11 cellular contexts compared by ENCODE assay signal in genomic region chr11:119684361-119685072, GRCh38. TPM values are rescaled to one million over a fixed set of nuclear protein-coding genes. Genes with fewer than 3 reads are reported as not detected.
DNase-seq lines count a peak whose midpoint lies in the region; ATAC-seq and TF ChIP-seq lines count a peak whose summit lies in the region.
"Had no signal": no experiment of that assay in that cellular context is flagged by ENCODE, and none has a peak within 500 bp of the region (broad histone marks: within the 10 kb centered on the region; RNA-seq: fewer than 3 reads in every experiment).

No MANE protein-coding gene starts in this region.

- no peaks in the 10 kb centered on the region for H3K9me2 ChIP-seq in GM23338 (ENCODE audit: insufficient read depth)

- peaks cover 58% of the 10 kb centered on the region for H3K4me1 Mint-ChIP-seq in GM23338

- DNase-seq in GM23338 (ENCODE audit: low spot score) (no peak), esophagus squamous epithelium (lab: John Stamatoyannopoulos, UW) (no peak), pulmonary artery endothelial cell (ENCODE audit: low read depth, low spot score) (peak; percentile 24), inferior parietal cortex (ENCODE audit: extremely low spot score) (no peak), SIG-M5 treated with dmso at 0.1 percent for 504 hours (lab: John Stamatoyannopoulos, UW; ENCODE audit: unreplicated experiment) (no peak), GM13976 (ENCODE audit: low spot score) (no peak)
- DNase-seq: midbrain, NCI-H446 treated with DMSO at 0.1 percent for 48 hours had no signal

- no peak overlapping the region for H3K27ac Mint-ChIP-seq in GM23338
- H3K27ac Mint-ChIP-seq: activated T-helper 2 cell treated with anti-CD3 and anti-CD28 coated beads, Interferon-gamma antibody, Interleukin-2, Interleukin-4, amounts not matched to agents 10 μg/mL and 5 μg/mL and 100 μg/mL, durations not matched to agents 14 hours and 24 hours and 36 hours had no signal

- H3K4me3 Mint-ChIP-seq in GM23338, result no peak overlapping the region

- H3K79me2 ChIP-seq in GM23338 (replicated peaks; ENCODE audit: insufficient read depth), result peaks cover 62% of the 10 kb centered on the region

- H3K27ac ChIP-seq in GM23338 (ENCODE audit: low read depth) (no peak overlapping the region), esophagus squamous epithelium (peak overlapping the region; percentile 89 to 98 (median 94))

- intact Hi-C loops in esophagus squamous epithelium (cut with DNase I), result loop anchor here (5.0 kb wide), 1 partner anchor 43 kb away; the partner anchor contains the start of gene NECTIN1

- H3K27me3 Mint-ChIP-seq in GM23338 (ENCODE audit: insufficient read depth, low read depth, poor library complexity), result peaks cover 31% of the 10 kb centered on the region

- peaks cover 10% of the 10 kb centered on the region for H3K36me3 Mint-ChIP-seq in GM23338 (ENCODE audit: low read depth)

- H3K4me1 ChIP-seq in GM23338 (ENCODE audit: insufficient read depth), result peaks cover 33% of the 10 kb centered on the region
- H3K4me1 ChIP-seq in esophagus squamous epithelium, result peaks cover 76 to 100% (median 86%) of the 10 kb centered on the region in 3 donors

- peak; percentile 15 for ATAC-seq in GM23338
- ATAC-seq in GM21447 (IDR thresholded peaks at IDR 0.05; ENCODE audit: unreplicated experiment), result no peak

- peaks cover 1% of the 10 kb centered on the region; the same call in 2 of the 3 replicates for H3K9me3 Mint-ChIP-seq in GM23338
- H3K9me3 Mint-ChIP-seq: activated T-helper 2 cell treated with anti-CD3 and anti-CD28 coated beads, Interferon-gamma antibody, Interleukin-2, Interleukin-4, amounts not matched to agents 10 μg/mL and 5 μg/mL and 100 μg/mL, durations not matched to agents 14 hours and 24 hours and 36 hours had no signal

- TF ChIP-seq CTCF in GM23338 (conservative IDR thresholded peaks at IDR 0.05; ENCODE audit: low read depth in 2 of 2) (no peak), esophagus squamous epithelium (IDR thresholded peaks at IDR 0.05) (no peak), GM13976 (IDR thresholded peaks at IDR 0.05; ENCODE audit: borderline replicate concordance, control extremely low read depth, extremely low read depth, insufficient read depth, missing control alignments) (no peak)

- in situ Hi-C loops in GM13976 (cut with MboI; ENCODE audit: low sequenced_read_pairs, unreplicated experiment), result no loop called here

- H3K4me3 ChIP-seq in GM23338, result no peak overlapping the region
- peak overlapping the region in 1 of 4 donors; percentile 23 for H3K4me3 ChIP-seq in esophagus squamous epithelium

- H3K36me3 ChIP-seq in GM23338 (ENCODE audit: insufficient read depth) (no peaks in the 10 kb centered on the region), esophagus squamous epithelium (peaks cover 0 to 5% (median 0%) of the 10 kb centered on the region in 3 donors)

- H2AFZ ChIP-seq in GM23338, result no peak overlapping the region

- peaks cover 61% of the 10 kb centered on the region for H4K20me1 ChIP-seq in GM23338 (replicated peaks; ENCODE audit: insufficient read depth)

- H3K27me3 ChIP-seq in GM23338 (ENCODE audit: insufficient read depth) (no peaks in the 10 kb centered on the region), esophagus squamous epithelium (no peaks in the 10 kb centered on the region)

- WGBS in esophagus squamous epithelium, 2 donors, result 35 to 60% methylated on average over 5 to 8 of the region's 14 CpGs

- no peaks in the 10 kb centered on the region for H3K9me3 ChIP-seq in esophagus squamous epithelium

- 0 out of 2 replicates have a peak overlapping the region, but pooled peaks have one; percentile 20 for H3K4me2 ChIP-seq in GM23338

- no peak for TF ChIP-seq POLR2A in esophagus squamous epithelium (IDR thresholded peaks at IDR 0.05)

- no peaks in the 10 kb centered on the region for H3F3A ChIP-seq in GM23338 (replicated peaks; ENCODE audit: low read depth)

TF ChIP-seq in GM23338, 12 proteins besides CTCF, POLR2A, EP300 and RAD21 (continues in another document):
- TF ChIP-seq EZH2 (IDR thresholded peaks at IDR 0.05; ENCODE audit: low read depth, unreplicated experiment) (no peak), NANOG (IDR thresholded peaks at IDR 0.05; ENCODE audit: borderline replicate concordance) (no peak), CREB1 (CRISPR knock-in tag; IDR thresholded peaks at IDR 0.05; ENCODE audit: low read depth) (no peak), ZNF331 (CRISPR knock-in tag; IDR thresholded peaks at IDR 0.05; ENCODE audit: low read depth) (no peak), EZH2phosphoT487 (IDR thresholded peaks at IDR 0.05; ENCODE audit: unreplicated experiment) (no peak), POLR2AphosphoS5 (IDR thresholded peaks at IDR 0.05; ENCODE audit: low read depth) (no peak), REST (IDR thresholded peaks at IDR 0.05; ENCODE audit: unreplicated experiment) (no peak)

TF ChIP-seq in PFSK-1, 5 proteins besides CTCF, POLR2A, EP300 and RAD21:
- TF ChIP-seq SIN3A (IDR thresholded peaks at IDR 0.05; ENCODE audit: borderline replicate concordance, insufficient read depth, low read length), result no peak
- TF ChIP-seq FOXP2 (optimal IDR thresholded peaks at IDR 0.05; ENCODE audit: borderline replicate concordance, extremely low read depth, extremely low read length, insufficient read depth), result peak; percentile 70

RNA-seq across cellular contexts. Expression of gene NECTIN1, which starts 44.5 kb away (rescaled TPM):
- total RNA-seq in GM23338 (2014; rRNA removed; shearing (Covaris generic)), result 48.4 and 56.3 TPM in 2 replicates
- polyA plus RNA-seq in GM23338 (2016; fragmentation: Nextera tagmentation; extraction: Ambion mirVana), result 18.7 and 19.9 TPM in 2 replicates
- polyA plus RNA-seq in PFSK-1 (2012; ENCODE audit: insufficient read length, low read depth), result 6.8 TPM
- 100 to 1,000 TPM in 2 of 4 donors, 10 to 100 TPM in 2; 72.5 to 163 (median 117) TPM for total RNA-seq in esophagus squamous epithelium
- total RNA-seq in pulmonary artery endothelial cell, result 9.4 and 11.0 TPM in 2 replicates
